In the genomic region with DNA sequence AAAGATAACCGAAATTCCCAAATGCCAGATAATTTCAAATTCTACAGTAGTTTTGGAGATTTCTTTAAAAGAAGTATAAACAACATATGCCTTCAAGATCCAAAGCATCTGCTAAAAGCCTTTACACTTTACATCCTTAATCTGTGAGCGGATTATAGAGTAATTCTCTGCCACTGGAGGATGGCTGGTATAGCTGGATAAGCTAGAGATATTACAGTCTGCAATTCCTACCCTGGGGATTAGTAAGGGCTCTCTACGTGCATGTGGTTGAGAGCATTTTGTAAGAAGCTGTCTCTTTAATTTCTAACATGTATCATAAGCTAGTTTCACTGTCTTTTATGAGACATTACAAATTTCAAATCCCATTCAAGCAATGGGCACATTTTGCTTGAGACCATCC, we compare ENCODE assay signal across 18 cellular contexts.
DNase-seq lines count a peak whose midpoint lies in the region; TF ChIP-seq lines count a peak whose summit lies in the region.
"Had no signal": no experiment of that assay in that cellular context is flagged by ENCODE, and none has a peak within 500 bp of the region (broad histone marks: within the 10 kb centered on the region; RNA-seq: fewer than 3 reads in every experiment).

No MANE protein-coding gene starts in this region.

- no peak for TF ChIP-seq POLR2A in spleen (IDR thresholded peaks at IDR 0.05)

- no peak overlapping the region for H3K4me2 ChIP-seq in smooth muscle cell
- H3K4me2 ChIP-seq: BLaER1, GM23338 had no signal

- peaks cover 13% of the 10 kb centered on the region for H3K9me3 ChIP-seq in WERI-Rb-1 (ENCODE audit: severe bottlenecking)
- peaks cover 3% of the 10 kb centered on the region for H3K9me3 ChIP-seq in smooth muscle cell (replicated peaks; ENCODE audit: low read depth)
- no peaks in the 10 kb centered on the region for H3K9me3 ChIP-seq in effector memory CD4-positive, alpha-beta T cell (ENCODE audit: control insufficient read depth, low read length)
- no peaks in the 10 kb centered on the region for H3K9me3 ChIP-seq in spleen
- H3K9me3 ChIP-seq: BLaER1, Caco-2 had no signal

- H3K4me3 ChIP-seq in WERI-Rb-1 (ENCODE audit: low read depth, low read length), result no peak overlapping the region
- H3K4me3 ChIP-seq in smooth muscle cell, result no peak overlapping the region
- no peak overlapping the region for H3K4me3 ChIP-seq in effector memory CD4-positive, alpha-beta T cell (ENCODE audit: insufficient read depth, low read depth, low read length, poor library complexity, severe bottlenecking)
- H3K4me3 ChIP-seq in spleen, result no peak overlapping the region
- H3K4me3 ChIP-seq: BLaER1, GM23338 had no signal

- peaks cover 24% of the 10 kb centered on the region for H3F3A ChIP-seq in smooth muscle cell (ENCODE audit: low read depth)

- no peaks in the 10 kb centered on the region for H3K79me2 ChIP-seq in smooth muscle cell (ENCODE audit: low read depth)

- H2AFZ ChIP-seq in smooth muscle cell (ENCODE audit: low read depth), result no peak overlapping the region
- H2AFZ ChIP-seq: GM23338 had no signal

- intact Hi-C loops in cardiac septum (cut with DNase I), result no loop called here
- intact Hi-C loops in spleen (cut with DNase I; ENCODE audit: low total_unique reads), result no loop called here

- H3K4me1 ChIP-seq in smooth muscle cell (ENCODE audit: low read depth) (peaks cover 5% of the 10 kb centered on the region), spleen (no peaks in the 10 kb centered on the region)
- H3K4me1 ChIP-seq in effector memory CD4-positive, alpha-beta T cell (ENCODE audit: control insufficient read depth, insufficient read depth, low read length, poor library complexity, severe bottlenecking), result no peaks in the 10 kb centered on the region
- H3K4me1 ChIP-seq: BLaER1, Caco-2 had no signal

- H3K36me3 ChIP-seq in WERI-Rb-1 (no peaks in the 10 kb centered on the region), smooth muscle cell (ENCODE audit: low read depth) (no peaks in the 10 kb centered on the region), spleen (no peaks in the 10 kb centered on the region)
- H3K36me3 ChIP-seq in effector memory CD4-positive, alpha-beta T cell (ENCODE audit: control insufficient read depth, insufficient read depth, low read length), result no peaks in the 10 kb centered on the region
- H3K36me3 ChIP-seq: BLaER1 had no signal

- DNase-seq in D341Med (ENCODE audit: low spot score) (peak; percentile 67), NCI-H524 treated with DMSO at 0.1 percent for 48 hours (lab: John Stamatoyannopoulos, UW) (peak; percentile 88), WERI-Rb-1 (peak; percentile 53), smooth muscle cell (lab: John Stamatoyannopoulos, UW; ENCODE audit: unreplicated experiment) (no peak), cardiac septum (ENCODE audit: low spot score) (no peak), spleen (no peak)
- no peak for DNase-seq in effector memory CD4-positive, alpha-beta T cell
- DNase-seq: Caco-2; CD4-positive, CD25-positive, alpha-beta regulatory T cell; CD8-positive, alpha-beta T cell; DMS53; DMS79 treated with DMSO at 0.1 percent for 48 hours; GF-D8; H9 had no signal

- no peak for TF ChIP-seq CTCF in WERI-Rb-1 (IDR thresholded peaks at IDR 0.05; ENCODE audit: low read depth, low read length)
- TF ChIP-seq CTCF in smooth muscle cell (IDR thresholded peaks at IDR 0.05; ENCODE audit: borderline replicate concordance, insufficient read depth, poor library complexity, severe bottlenecking), result no peak
- TF ChIP-seq CTCF in spleen (IDR thresholded peaks at IDR 0.05 in 8 of 11, conservative IDR thresholded peaks at IDR 0.05 in 3 of 11), result no peak

- no peaks in the 10 kb centered on the region for H3K27me3 ChIP-seq in WERI-Rb-1 (ENCODE audit: insufficient read depth, low read depth, severe bottlenecking)
- H3K27me3 ChIP-seq in smooth muscle cell (ENCODE audit: low read depth), result no peaks in the 10 kb centered on the region
- no peaks in the 10 kb centered on the region for H3K27me3 ChIP-seq in effector memory CD4-positive, alpha-beta T cell (replicated peaks; ENCODE audit: control insufficient read depth, insufficient read depth, low read length, poor library complexity, severe bottlenecking)
- no peaks in the 10 kb centered on the region for H3K27me3 ChIP-seq in spleen (replicated peaks in 1 of 7)
- H3K27me3 ChIP-seq: BLaER1 had no signal

- H4K20me1 ChIP-seq in smooth muscle cell (ENCODE audit: low read depth), result no peaks in the 10 kb centered on the region
- H4K20me1 ChIP-seq: BLaER1 had no signal

- H3K27ac ChIP-seq in WERI-Rb-1, result peak overlapping the region; percentile 86
- H3K27ac ChIP-seq in smooth muscle cell (ENCODE audit: low read depth), result peak overlapping the region; percentile 1
- H3K27ac ChIP-seq in effector memory CD4-positive, alpha-beta T cell (ENCODE audit: insufficient read depth, low read length, poor library complexity, severe bottlenecking), result no peak overlapping the region
- no peak overlapping the region for H3K27ac ChIP-seq in spleen
- H3K27ac ChIP-seq: 22Rv1, BLaER1, C4-2B had no signal

- no peak overlapping the region for H3K9ac ChIP-seq in smooth muscle cell (ENCODE audit: low read depth)
- H3K9ac ChIP-seq: BLaER1 had no signal

- 28% methylated on average over 3 of the region's 3 CpGs for WGBS in smooth muscle cell (ENCODE audit: low lambda C conversion rate)
- WGBS in spleen, 5 donors, result 83 to 94% (median 85%) methylated on average over 3 of the region's 3 CpGs

Comparison
In these comparisons a context has a peak if more than half of its experiments do, and no peak if none do; other contexts are left out.
1. DNase-seq: peak in D341Med (single experiment), NCI-H524 treated with DMSO at 0.1 percent for 48 hours (single experiment) and WERI-Rb-1 (single experiment); none in smooth muscle cell (single experiment), cardiac septum (single experiment), effector memory CD4-positive, alpha-beta T cell (0 of 3) and spleen (single experiment).
2. H3K27ac ChIP-seq: peak in WERI-Rb-1 (single experiment) and smooth muscle cell (single experiment); none in effector memory CD4-positive, alpha-beta T cell (single experiment) and spleen (0 of 8).